In the genomic region with DNA sequence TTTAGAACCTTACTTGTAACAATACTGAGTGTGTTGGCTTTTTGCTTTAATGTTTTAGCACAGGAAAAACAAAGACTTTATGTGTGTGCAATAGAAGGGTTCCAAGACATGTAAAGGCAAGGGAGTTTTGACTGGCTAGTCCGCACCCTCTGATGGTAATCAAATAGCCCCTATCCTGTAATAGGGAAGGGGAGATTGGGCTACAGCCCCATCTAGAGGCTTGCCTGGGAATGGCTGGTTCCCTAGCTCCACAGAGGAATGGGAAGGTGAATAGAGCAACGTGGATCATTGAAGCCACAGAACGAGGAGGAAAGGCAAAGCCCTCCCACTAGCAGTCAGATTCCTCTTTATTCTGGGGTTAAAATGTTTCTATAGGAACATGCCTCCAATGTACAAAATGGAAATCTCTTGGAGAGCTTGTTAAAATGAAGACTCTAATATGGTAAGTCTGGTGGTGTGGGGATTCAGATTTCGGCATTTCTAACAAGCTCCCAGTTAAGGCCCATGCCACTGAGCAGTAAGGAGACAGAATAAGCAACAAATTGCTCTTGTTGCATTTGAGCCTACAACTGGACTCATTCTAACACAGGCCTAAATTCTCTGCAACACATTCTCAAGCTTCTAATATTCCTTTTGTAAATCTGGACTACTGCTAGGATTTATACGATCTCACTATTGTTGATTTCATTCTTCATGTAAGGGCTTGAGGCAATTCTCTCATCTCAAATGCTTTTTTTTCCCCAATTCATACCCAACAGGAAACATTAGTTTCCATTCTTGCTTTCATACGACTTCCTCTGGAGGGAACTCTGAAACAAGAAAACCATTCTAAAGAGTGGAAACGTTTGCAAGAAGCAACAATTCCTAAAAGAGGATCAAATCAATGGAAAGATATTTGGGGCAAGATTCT, we compare ENCODE assay signal across 8 cellular contexts. TPM values are rescaled to one million over a fixed set of nuclear protein-coding genes. Genes with fewer than 3 reads are reported as not detected.
A peak's percentile ranks its signal among the peaks of the same experiment; 100 is the strongest.
DNase-seq lines count a peak whose midpoint lies in the region; ATAC-seq and TF ChIP-seq lines count a peak whose summit lies in the region.

No MANE protein-coding gene starts in this region.

- no peak overlapping the region for H3K4me3 Mint-ChIP-seq in activated CD4-positive, alpha-beta T cell treated with anti-CD3 and anti-CD28 coated beads, Interleukin-2, amount 10 ng/mL, durations not matched to agents 7 days and 5 days

- no peak overlapping the region for H2AFZ ChIP-seq in fibroblast of lung (ENCODE audit: low read length)

- H3K79me2 ChIP-seq in fibroblast of lung (ENCODE audit: control insufficient read depth, insufficient read depth, low read length): no peaks in the 10 kb centered on the region

- H3K4me1 Mint-ChIP-seq in activated CD4-positive, alpha-beta T cell treated with anti-CD3 and anti-CD28 coated beads, Interleukin-2, amount 10 ng/mL, durations not matched to agents 7 days and 5 days: peaks cover 31% of the 10 kb centered on the region

- H3K9me3 ChIP-seq in fibroblast of lung (ENCODE audit: control insufficient read depth, insufficient read depth, low read depth, low read length): no peaks in the 10 kb centered on the region

- POLR2A ChIA-PET in activated CD4-positive, alpha-beta T cell treated with anti-CD3 and anti-CD28 coated beads, Interleukin-2, amount 10 ng/mL, durations not matched to agents 7 days and 5 days (lab: Charles Lee): interaction anchor here (0.5 kb wide), 1 partner anchor 145 kb away, joined by 4 read pairs; no protein-coding TSS in a partner anchor

- H4K20me1 ChIP-seq in fibroblast of lung (ENCODE audit: control insufficient read depth, extremely low read depth, insufficient read depth, low read length): no peaks in the 10 kb centered on the region

- ATAC-seq in HG02759 (IDR thresholded peaks at IDR 0.05; ENCODE audit: unreplicated experiment): no peak

- CTCF ChIA-PET in activated CD4-positive, alpha-beta T cell treated with anti-CD3 and anti-CD28 coated beads, Interleukin-2, amount 10 ng/mL, durations not matched to agents 7 days and 5 days (lab: Charles Lee): interaction anchor here (0.5 to 5.6 kb wide), 15 partner anchors 11 to 453 kb away, joined by 3 to 31 read pairs (median 4); partner anchors contain the start of gene SAV1

- no peak overlapping the region for H3K9ac ChIP-seq in fibroblast of lung (ENCODE audit: insufficient read depth, low read length)

- H3K4me3 ChIP-seq in fibroblast of lung (replicated peaks in 1 of 4; ENCODE audit: control extremely low read depth in 1 of 4, insufficient read depth in 1 of 4, low read depth in 3 of 4, low read length in 4 of 4): no peak overlapping the region

- peak; percentile 94 to 99 for TF ChIP-seq CTCF in fibroblast of lung (conservative IDR thresholded peaks at IDR 0.05 in 1 of 2, IDR thresholded peaks at IDR 0.05 in 1 of 2; ENCODE audit: low read depth in 1 of 2, low read length in 2 of 2)

- H3K27ac ChIP-seq in fibroblast of lung (ENCODE audit: insufficient read depth, low read length): no peak overlapping the region

- H3K4me2 ChIP-seq in fibroblast of lung (ENCODE audit: extremely low read depth, insufficient read depth, low read length): no peak overlapping the region

- H3K27me3 Mint-ChIP-seq in activated CD4-positive, alpha-beta T cell treated with anti-CD3 and anti-CD28 coated beads, Interleukin-2, amount 10 ng/mL, durations not matched to agents 7 days and 5 days: no peaks in the 10 kb centered on the region

- DNase-seq in NCI-H82 (lab: John Stamatoyannopoulos, UW): peak; percentile 75
- no peak for DNase-seq in NCI-H82 treated with DMSO at 0.1 percent for 48 hours (lab: John Stamatoyannopoulos, UW; ENCODE audit: unreplicated experiment)
- DNase-seq in NAMALWA (ENCODE audit: low spot score): peak; percentile 21
- peak; percentile 24 for DNase-seq in activated CD4-positive, alpha-beta T cell treated with anti-CD3 and anti-CD28 coated beads, Interleukin-2, amount 10 ng/mL, durations not matched to agents 7 days and 5 days
- DNase-seq in fibroblast of lung (ENCODE audit: low read depth in 2 of 2): peak; percentile 32 to 64
- peak in 31 of 56 donors; percentile 8 to 69 (median 37) for DNase-seq in nucleus accumbens (lab: John Stamatoyannopoulos, UW)
- no peak for DNase-seq in NK-92 (lab: John Stamatoyannopoulos, UW; ENCODE audit: unreplicated experiment)

- H3K36me3 ChIP-seq in fibroblast of lung (ENCODE audit: control insufficient read depth, insufficient read depth, low read length): peaks cover 4% of the 10 kb centered on the region

- peak overlapping the region; percentile 26 for H3K27ac Mint-ChIP-seq in activated CD4-positive, alpha-beta T cell treated with anti-CD3 and anti-CD28 coated beads, Interleukin-2, amount 10 ng/mL, durations not matched to agents 7 days and 5 days

- peaks cover 59% of the 10 kb centered on the region for H3K36me3 Mint-ChIP-seq in activated CD4-positive, alpha-beta T cell treated with anti-CD3 and anti-CD28 coated beads, Interleukin-2, amount 10 ng/mL, durations not matched to agents 7 days and 5 days (ENCODE audit: low read depth)

- peaks cover 21% of the 10 kb centered on the region for H3K4me1 ChIP-seq in fibroblast of lung (ENCODE audit: control insufficient read depth, extremely low read depth, insufficient read depth, low read length)

- no peaks in the 10 kb centered on the region for H3K27me3 ChIP-seq in fibroblast of lung (ENCODE audit: control insufficient read depth, insufficient read depth, low read length)

- H3K9me3 Mint-ChIP-seq in activated CD4-positive, alpha-beta T cell treated with anti-CD3 and anti-CD28 coated beads, Interleukin-2, amount 10 ng/mL, durations not matched to agents 7 days and 5 days: no peaks in the 10 kb centered on the region

RNA-seq across cellular contexts. Expression of gene NIN, which starts 57.1 kb away (rescaled TPM):
- total RNA-seq in activated CD4-positive, alpha-beta T cell treated with anti-CD3 and anti-CD28 coated beads, Interleukin-2, amount 10 ng/mL, durations not matched to agents 7 days and 5 days: 10 to 100 TPM; 94.5 to 95.2 TPM
- 30.0 and 37.5 TPM in 2 replicates for total RNA-seq in fibroblast of lung
- polyA plus RNA-seq in fibroblast of lung: 22.8 and 28.5 TPM in 2 replicates
- 26.3 and 27.5 TPM in 2 replicates for polyA plus RNA-seq in fibroblast of lung (2012)
- 37.0 and 50.9 TPM in 2 replicates for polyA minus RNA-seq in fibroblast of lung (ENCODE audit: low replicate concordance)

Comparison
In these comparisons a context has a peak if more than half of its experiments do, and no peak if none do; other contexts are left out.
1. DNase-seq: peak in NCI-H82 (single experiment), NAMALWA (single experiment), activated CD4-positive, alpha-beta T cell treated with anti-CD3 and anti-CD28 coated beads, Interleukin-2, amount 10 ng/mL, durations not matched to agents 7 days and 5 days (single experiment), fibroblast of lung (2 of 2) and nucleus accumbens (31 of 56); none in NCI-H82 treated with DMSO at 0.1 percent for 48 hours (single experiment) and NK-92 (single experiment).